In the genomic region with DNA sequence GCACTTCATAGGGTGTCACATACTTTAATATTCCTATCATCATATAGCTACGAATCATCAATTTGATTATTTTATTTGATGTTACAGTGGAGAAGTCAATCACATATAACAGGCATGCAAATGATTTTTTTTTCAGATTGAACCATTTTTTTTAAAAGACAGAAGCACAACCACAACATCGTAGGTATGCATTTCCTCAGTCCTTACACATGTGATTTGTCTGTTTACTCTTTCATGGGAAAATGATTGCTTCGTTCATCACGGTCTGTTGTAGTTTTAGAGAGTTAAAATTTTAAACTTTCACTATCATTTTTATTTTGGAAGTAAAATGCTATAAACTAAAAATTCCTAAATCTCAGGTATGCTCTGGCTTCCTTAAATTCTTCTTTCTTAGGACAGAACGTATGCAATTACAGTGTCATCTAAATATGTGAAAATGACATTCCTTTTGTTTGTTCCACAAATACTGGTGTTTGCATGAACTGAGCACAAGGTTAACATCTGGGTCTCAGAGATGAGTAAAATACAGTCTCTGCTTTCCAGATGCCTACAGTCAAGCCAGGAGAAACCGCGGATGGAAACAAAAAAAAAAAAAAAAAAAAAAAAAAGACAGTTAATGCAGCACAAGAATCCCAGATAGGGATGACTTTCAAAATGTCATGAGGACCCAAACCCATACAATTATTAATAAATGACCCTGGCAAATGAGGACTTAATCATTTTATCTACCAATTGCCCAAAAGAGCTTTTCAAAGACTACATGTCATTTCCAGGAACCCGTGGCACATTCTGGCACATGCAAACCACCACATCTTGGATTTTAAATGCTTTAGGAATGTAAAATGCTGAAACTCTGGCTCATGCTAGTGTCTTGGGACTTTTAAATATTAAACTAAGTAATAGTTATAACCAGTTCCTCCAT, we compare ENCODE assay signal across 26 cellular contexts.
"Had no signal": no experiment of that assay in that cellular context is flagged by ENCODE, and none has a peak within 500 bp of the region (broad histone marks: within the 10 kb centered on the region; RNA-seq: fewer than 3 reads in every experiment).

No MANE protein-coding gene starts in this region.

- FAIRE-seq: endothelial cell of umbilical vein, TTC549 had no signal

- H3K9me3 Mint-ChIP-seq: activated T-helper 1 cell treated with anti-CD3 and anti-CD28 coated beads, Interleukin-12 subunit alpha, Interleukin-12 subunit beta, Interleukin-2, Interleukin-4 antibody, amounts not matched to agents 30 ng/mL and 10 ng/mL and 1 ng/mL, durations not matched to agents 14 hours and 24 hours and 36 hours had no signal

- H3K27me3 ChIP-seq: gastrocnemius medialis, right lobe of liver, tibial nerve had no signal

- H3K4me1 ChIP-seq: gastrocnemius medialis, left ventricle myocardium inferior, right lobe of liver, tibial nerve had no signal

- H3K4me3 Mint-ChIP-seq: activated naive CD4-positive, alpha-beta T cell treated with anti-CD3 and anti-CD28 coated beads for 36 hours; activated naive CD8-positive, alpha-beta T cell treated with anti-CD3 and anti-CD28 coated beads for 36 hours; activated T-helper 1 cell treated with anti-CD3 and anti-CD28 coated beads, Interleukin-12 subunit alpha, Interleukin-12 subunit beta, Interleukin-2, Interleukin-4 antibody, amounts not matched to agents 30 ng/mL and 10 ng/mL and 1 ng/mL, durations not matched to agents 14 hours and 24 hours and 36 hours; effector memory CD8-positive, alpha-beta T cell; nephron had no signal

- H3K4me1 Mint-ChIP-seq: activated naive CD8-positive, alpha-beta T cell treated with anti-CD3 and anti-CD28 coated beads for 36 hours; nephron had no signal

- H3K27ac ChIP-seq: gastrocnemius medialis, left ventricle myocardium inferior, right lobe of liver, tibial nerve, WERI-Rb-1 had no signal

- H3K36me3 Mint-ChIP-seq: activated naive CD8-positive, alpha-beta T cell treated with anti-CD3 and anti-CD28 coated beads for 36 hours had no signal

- H3K9me3 ChIP-seq: gastrocnemius medialis, left ventricle myocardium inferior, right lobe of liver had no signal

- H3K27ac Mint-ChIP-seq: activated naive CD4-positive, alpha-beta T cell treated with anti-CD3 and anti-CD28 coated beads for 36 hours; activated naive CD8-positive, alpha-beta T cell treated with anti-CD3 and anti-CD28 coated beads for 36 hours; activated T-helper 1 cell treated with anti-CD3 and anti-CD28 coated beads, Interleukin-12 subunit alpha, Interleukin-12 subunit beta, Interleukin-2, Interleukin-4 antibody, amounts not matched to agents 30 ng/mL and 10 ng/mL and 1 ng/mL, durations not matched to agents 14 hours and 24 hours and 36 hours; effector memory CD8-positive, alpha-beta T cell; nephron; progenitor cell of endocrine pancreas had no signal

- DNase-seq: activated CD4-positive, alpha-beta T cell treated with anti-CD3 and anti-CD28 coated beads for 48 hours; activated CD4-positive, alpha-beta T cell treated with anti-CD3 and anti-CD28 coated beads, Interleukin-2, amount 50 U/mL, for 48 hours; activated CD8-positive, alpha-beta memory T cell treated with anti-CD3 and anti-CD28 coated beads for 24 hours; activated effector memory CD4-positive, alpha-beta T cell treated with anti-CD3 and anti-CD28 coated beads, Interleukin-2, amount 50 U/mL, for 16 hours; activated naive CD4-positive, alpha-beta T cell treated with anti-CD3 and anti-CD28 coated beads for 36 hours; activated naive CD8-positive, alpha-beta T cell treated with anti-CD3 and anti-CD28 coated beads for 36 hours; activated T-cell treated with anti-CD3 and anti-CD28 coated beads, Interleukin-2, amount 50 U/mL, for 1 hour; caudate nucleus; cortex of kidney; effector memory CD8-positive, alpha-beta T cell; gastrocnemius medialis; glutamatergic neuron; islet precursor cell; left ventricle myocardium inferior; right lobe of liver; stimulated activated CD4-positive, alpha-beta T cell treated with anti-CD3 and anti-CD28 coated beads, Interleukin-2, amount 100 ng/mL, for 48 hours; stimulated activated naive CD4-positive, alpha-beta T cell treated with Interleukin-2 at 50 U/mL for 16 hours; WERI-Rb-1 had no signal

- H3K36me3 ChIP-seq: gastrocnemius medialis, left ventricle myocardium inferior, right lobe of liver, tibial nerve, WERI-Rb-1 had no signal

- H3K27me3 Mint-ChIP-seq: activated naive CD8-positive, alpha-beta T cell treated with anti-CD3 and anti-CD28 coated beads for 36 hours; effector memory CD8-positive, alpha-beta T cell; progenitor cell of endocrine pancreas had no signal

- H3K4me3 ChIP-seq: gastrocnemius medialis, left ventricle myocardium inferior, lung, right lobe of liver, tibial nerve had no signal

- ATAC-seq: activated CD4-positive, CD25-positive, alpha-beta regulatory T cell treated with anti-CD3 and anti-CD28 coated beads, Interleukin-2, amount 50 U/mL, for 24 hours; effector memory CD8-positive, alpha-beta T cell; gastrocnemius medialis; right lobe of liver had no signal
